ENCODE assay signal across 8 cellular contexts in the genomic region with DNA sequence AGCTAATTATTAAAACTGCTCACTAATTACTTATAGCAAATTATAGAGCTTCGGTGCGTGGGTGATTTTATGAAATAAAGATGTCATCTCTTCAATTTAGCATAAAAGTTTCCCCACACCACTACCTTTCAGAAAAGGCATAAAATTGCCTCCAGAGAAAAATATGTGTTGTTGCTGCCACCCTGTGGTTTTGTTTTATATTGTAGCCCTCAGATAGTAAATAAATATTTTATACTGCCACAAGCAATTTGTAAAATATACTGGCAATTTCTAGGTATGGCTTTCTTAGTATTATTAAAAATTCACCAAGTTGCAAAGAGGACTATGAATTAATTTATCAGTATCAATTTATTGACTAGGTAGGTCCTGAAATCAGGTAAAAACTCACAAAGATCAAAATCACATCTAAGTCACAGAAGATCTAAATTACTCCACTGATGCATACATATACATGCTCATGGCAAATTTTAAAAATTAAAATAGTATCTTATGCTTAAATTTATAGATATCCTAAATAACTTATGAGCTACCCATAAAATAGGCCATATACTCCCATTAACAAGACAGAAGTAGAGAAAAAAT. TPM values are rescaled to one million over a fixed set of nuclear protein-coding genes. Genes with fewer than 3 reads are reported as not detected.
A peak's percentile ranks its signal among the peaks of the same experiment; 100 is the strongest.
DNase-seq lines count a peak whose midpoint lies in the region; ATAC-seq and TF ChIP-seq lines count a peak whose summit lies in the region.

No MANE protein-coding gene starts in this region.

- no peak overlapping the region for H3K4me2 ChIP-seq in Karpas-422 (ENCODE audit: low read depth, low read length, poor library complexity, severe bottlenecking)

- H3K27me3 ChIP-seq in heart left ventricle (peaks cover 0 to 5% (median 0%) of the 10 kb centered on the region in 9 donors), Karpas-422 (ENCODE audit: low read length) (no peaks in the 10 kb centered on the region), kidney epithelial cell (ENCODE audit: control insufficient read depth, insufficient read depth, low read length) (no peaks in the 10 kb centered on the region), uterus (no peaks in the 10 kb centered on the region)

- no peaks in the 10 kb centered on the region for H4K20me1 ChIP-seq in Karpas-422 (ENCODE audit: insufficient read depth, low read depth, low read length)

- no peaks in the 10 kb centered on the region for H3K9me2 ChIP-seq in Karpas-422 (replicated peaks; ENCODE audit: insufficient read depth, low read length)

- no peak overlapping the region for H3K27ac ChIP-seq in heart left ventricle
- H3K27ac ChIP-seq in Karpas-422 (ENCODE audit: low read length), result no peak overlapping the region
- H3K27ac ChIP-seq in uterus, result no peak overlapping the region

- H3K79me2 ChIP-seq in Karpas-422 (ENCODE audit: low read length), result no peaks in the 10 kb centered on the region

- no peak overlapping the region for H3K4me3 ChIP-seq in heart left ventricle
- no peak overlapping the region for H3K4me3 ChIP-seq in Karpas-422 (ENCODE audit: low read length)
- no peak overlapping the region for H3K4me3 ChIP-seq in kidney epithelial cell (ENCODE audit: low read depth, low read length)
- H3K4me3 ChIP-seq in uterus, result no peak overlapping the region

- peak; percentile 12 to 52 (median 34) for TF ChIP-seq CTCF in heart left ventricle (IDR thresholded peaks at IDR 0.05)
- peak; percentile 27 for TF ChIP-seq CTCF in kidney epithelial cell (IDR thresholded peaks at IDR 0.05; ENCODE audit: insufficient read depth, low read length, poor library complexity, severe bottlenecking)
- TF ChIP-seq CTCF in uterus (IDR thresholded peaks at IDR 0.05), result peak in 2 of 4 experiments; percentile 15 to 38

- no peak for ATAC-seq in heart left ventricle
- ATAC-seq in GM21723 (IDR thresholded peaks at IDR 0.05; ENCODE audit: unreplicated experiment), result no peak

- H2AFZ ChIP-seq in Karpas-422 (ENCODE audit: low read length), result no peak overlapping the region

- no peak overlapping the region for H3K9ac ChIP-seq in Karpas-422 (ENCODE audit: low read length)

- TF ChIP-seq POLR2A in heart left ventricle (IDR thresholded peaks at IDR 0.05) (no peak), uterus (IDR thresholded peaks at IDR 0.05) (no peak)

- no peaks in the 10 kb centered on the region for H3K4me1 ChIP-seq in heart left ventricle
- H3K4me1 ChIP-seq in Karpas-422 (ENCODE audit: low read length), result peaks cover 8% of the 10 kb centered on the region; the same call in 1 of the 2 replicates
- H3K4me1 ChIP-seq in uterus, result no peaks in the 10 kb centered on the region

- DNase-seq in heart left ventricle (no peak), cardiac septum (ENCODE audit: low spot score) (no peak), Karpas-422 (peak; percentile 76), SW480 (ENCODE audit: low spot score) (peak; percentile 68), kidney epithelial cell (ENCODE audit: low read depth) (no peak), uterus (no peak)
- DNase-seq in activated CD4-positive, alpha-beta T cell treated with anti-CD3 and anti-CD28 coated beads for 4 hours, result no peak

- H3K36me3 ChIP-seq in heart left ventricle (no peaks in the 10 kb centered on the region), Karpas-422 (ENCODE audit: insufficient read depth, low read length) (no peaks in the 10 kb centered on the region), kidney epithelial cell (ENCODE audit: control insufficient read depth, insufficient read depth, low read length) (no peaks in the 10 kb centered on the region), uterus (no peaks in the 10 kb centered on the region)

- intact Hi-C loops in heart left ventricle (cut with DNase I) (no loop called here), cardiac septum (cut with DNase I) (no loop called here), uterus (cut with DNase I; ENCODE audit: low total_unique reads) (no loop called here)

- H3K9me3 ChIP-seq in heart left ventricle (no peaks in the 10 kb centered on the region), Karpas-422 (ENCODE audit: low read length) (no peaks in the 10 kb centered on the region), uterus (no peaks in the 10 kb centered on the region)

- 50 to 70% (median 60%) methylated on average over 2 of the region's 2 CpGs for WGBS in heart left ventricle, 4 donors

RNA-seq across cellular contexts. Expression of a gene that starts 26.5 kb away (rescaled TPM):
- total RNA-seq in heart left ventricle (10 to 100 TPM in 5 of 9 donors, 1 to 10 TPM in 4; 5.3 to 17.8 (median 10.1) TPM), cardiac septum (14.3 TPM), kidney epithelial cell (232 and 236 TPM in 2 replicates), uterus (10 to 100 TPM in 3 of 4 donors, not detected in 1; 10.9 to 20.3 (median 16.7) TPM)
- 10 to 100 TPM in 1 of 2 donors, 1 to 10 TPM in 1; 8.3 to 18.6 TPM for polyA plus RNA-seq in heart left ventricle
- 313 and 501 TPM in 2 replicates for total RNA-seq in Karpas-422 (2014; rRNA removed; shearing (Covaris generic); ENCODE audit: low replicate concordance)

Comparison
In these comparisons a context has a peak if more than half of its experiments do, and no peak if none do; other contexts are left out.
1. DNase-seq: peak in Karpas-422 (single experiment) and SW480 (single experiment); none in heart left ventricle (0 of 5), cardiac septum (single experiment), kidney epithelial cell (single experiment), uterus (0 of 2) and activated CD4-positive, alpha-beta T cell treated with anti-CD3 and anti-CD28 coated beads for 4 hours (0 of 2).
2. RNA of a gene that starts 26.5 kb away (total RNA-seq): 313 to 501 TPM in Karpas-422 and 232 to 236 TPM in kidney epithelial cell; 10.9 to 20.3 TPM in uterus, 14.3 TPM in cardiac septum (single experiment) and 5.3 to 17.8 TPM in heart left ventricle; every median in the first group is over 10 times any median in the second.